11 cellular contexts compared by ENCODE assay signal in genomic region chr9:31137151-31137849, GRCh38.
A peak's percentile ranks its signal among the peaks of the same experiment; 100 is the strongest.
DNase-seq lines count a peak whose midpoint lies in the region; ATAC-seq and TF ChIP-seq lines count a peak whose summit lies in the region.
"Had no signal": no experiment of that assay in that cellular context is flagged by ENCODE, and none has a peak within 500 bp of the region (broad histone marks: within the 10 kb centered on the region; RNA-seq: fewer than 3 reads in every experiment).

No MANE protein-coding gene starts in this region.

- H3K9ac ChIP-seq in KMS-11: no peak overlapping the region

- no peaks in the 10 kb centered on the region for H3K79me2 ChIP-seq in KMS-11 (ENCODE audit: insufficient read depth, low read depth)

- H3K27me3 ChIP-seq in KMS-11 (ENCODE audit: insufficient read depth, low read depth) (no peaks in the 10 kb centered on the region), left lung (no peaks in the 10 kb centered on the region)

- 0 out of 2 replicates have a peak overlapping the region, but pooled peaks have one; percentile 22 for H3K4me2 ChIP-seq in KMS-11

- H3K36me3 ChIP-seq in KMS-11 (ENCODE audit: insufficient read depth): no peaks in the 10 kb centered on the region
- H3K36me3 ChIP-seq in left lung: no peaks in the 10 kb centered on the region

- H4K20me1 ChIP-seq in KMS-11 (ENCODE audit: insufficient read depth): no peaks in the 10 kb centered on the region

- peak; percentile 92 for ATAC-seq in left lung
- ATAC-seq in GM18520 (IDR thresholded peaks at IDR 0.05; ENCODE audit: unreplicated experiment): no peak
- no peak for ATAC-seq in GM21381 (IDR thresholded peaks at IDR 0.05; ENCODE audit: unreplicated experiment)

- no peak overlapping the region for H3K4me3 ChIP-seq in KMS-11 (IDR thresholded peaks at IDR 0.05; ENCODE audit: insufficient read depth, low read depth, low read length)
- H3K4me3 ChIP-seq in left lung: no peak overlapping the region

- H2AFZ ChIP-seq in KMS-11 (ENCODE audit: low read depth): no peak overlapping the region

- intact Hi-C loops in left lung (cut with DNase I): no loop called here

- peak; percentile 22 for DNase-seq in AG20443 (ENCODE audit: low spot score)
- peak; percentile 97 for DNase-seq in astrocyte of the hippocampus (ENCODE audit: low read depth, low spot score)
- no peak for DNase-seq in left lung
- DNase-seq in stimulated activated CD4-positive, alpha-beta T cell treated with anti-CD3 and anti-CD28 coated beads, Interleukin-12 subunit alpha, Interleukin-12 subunit beta, amount 100 ng/mL, for 4 hours: no peak
- no peak for DNase-seq in superior temporal gyrus (ENCODE audit: extremely low spot score)
- DNase-seq: activated B cell treated with CpG ODN at 0.5 μM for 24 hours; activated naive CD4-positive, alpha-beta T cell treated with anti-CD3 and anti-CD28 coated beads for 36 hours; endodermal cell had no signal

- H3K9me3 ChIP-seq in left lung: no peaks in the 10 kb centered on the region

- TF ChIP-seq CTCF in KMS-11 (conservative IDR thresholded peaks at IDR 0.05; ENCODE audit: low read depth, low read length) (no peak), left lung (IDR thresholded peaks at IDR 0.05) (no peak)

- H3K4me1 ChIP-seq in KMS-11 (ENCODE audit: low read depth, poor library complexity, severe bottlenecking) (peaks cover 13% of the 10 kb centered on the region), left lung (peaks cover 0 to 2% of the 10 kb centered on the region in 2 donors)

- no peak overlapping the region for H3K27ac ChIP-seq in KMS-11
- H3K27ac ChIP-seq in left lung: peak overlapping the region in 1 of 2 donors; percentile 8

Comparison
In these comparisons a context has a peak if more than half of its experiments do, and no peak if none do; other contexts are left out.
1. DNase-seq: peak in AG20443 (single experiment) and astrocyte of the hippocampus (single experiment); none in left lung (0 of 2), stimulated activated CD4-positive, alpha-beta T cell treated with anti-CD3 and anti-CD28 coated beads, Interleukin-12 subunit alpha, Interleukin-12 subunit beta, amount 100 ng/mL, for 4 hours (single experiment) and superior temporal gyrus (single experiment).